8 cellular contexts compared by ENCODE assay signal in the genomic region with DNA sequence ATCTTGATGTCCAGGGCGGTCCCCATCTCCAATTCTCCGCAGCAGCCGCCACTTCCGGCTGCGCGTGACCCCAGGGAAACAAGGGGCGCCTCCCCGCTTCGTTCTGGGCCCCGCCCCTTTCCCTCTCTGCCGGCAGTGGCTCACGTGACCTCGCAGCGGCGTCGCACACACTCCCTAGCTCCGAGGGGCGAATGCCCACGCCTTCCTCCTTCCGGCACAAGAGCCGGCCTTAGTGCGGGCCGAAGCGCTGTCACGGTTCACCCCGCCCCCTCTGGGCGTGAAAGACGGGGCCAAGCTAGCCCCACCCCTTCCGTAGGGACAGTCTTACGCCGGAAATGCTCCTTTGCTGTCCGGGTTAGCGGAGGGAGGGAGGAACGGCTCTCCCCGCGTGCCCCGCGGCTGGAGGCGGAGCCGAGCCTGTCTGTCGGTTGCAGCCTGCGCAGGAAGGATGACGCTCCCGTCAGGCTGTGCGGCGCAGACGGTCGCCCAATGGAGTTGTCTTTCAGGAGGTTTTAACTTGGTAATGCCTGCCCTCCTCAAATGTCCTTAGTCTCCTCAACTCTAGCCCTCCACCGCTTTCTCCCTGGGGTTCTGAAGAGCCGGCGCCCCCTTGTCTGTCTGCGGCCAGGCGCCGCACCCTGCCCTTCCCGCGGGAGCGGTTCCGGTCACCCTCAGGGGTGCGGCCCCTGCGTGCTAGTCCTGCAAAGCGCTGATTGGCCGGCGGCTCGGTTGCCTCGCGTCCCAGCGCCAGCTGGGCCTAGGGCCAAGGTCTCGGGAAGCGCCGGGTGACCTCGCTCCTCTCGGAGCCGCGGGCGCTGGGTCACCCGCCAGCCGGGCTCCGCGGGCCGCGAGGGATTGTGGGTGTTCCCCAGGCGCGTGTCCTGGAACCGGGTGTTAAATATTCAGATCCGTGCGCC. TPM values are rescaled to one million over a fixed set of nuclear protein-coding genes. Genes with fewer than 3 reads are reported as not detected.
DNase-seq lines count a peak whose midpoint lies in the region; ATAC-seq, FAIRE-seq and TF ChIP-seq lines count a peak whose summit lies in the region.

A gene (minus strand): TSS at position 66 of the 917 bp plus-strand sequence. CDS start 40 bp downstream, at position 26.

- WGBS in HepG2 (ENCODE audit: low lambda C conversion rate): under 1% methylated on average over 43 of the region's 86 CpGs

- TSS peak; percentile 85 for BruUV-seq in HepG2 (replicated peaks; lab: Mats Ljungman, UMichigan)

- H3K9me3 ChIP-seq in HepG2 (ENCODE audit: low read length): no peaks in the 10 kb centered on the region

- ATAC-seq in GM19397 (IDR thresholded peaks at IDR 0.05; ENCODE audit: unreplicated experiment): peak; percentile 92
- ATAC-seq in HG03571 (IDR thresholded peaks at IDR 0.05; ENCODE audit: unreplicated experiment): peak; percentile 89
- ATAC-seq in HepG2: peak; percentile 91

- H3K27ac ChIP-seq in C4-2B: peak within 1 kb of the TSS; percentile 95
- peak within 1 kb of the TSS; percentile 97 for H3K27ac ChIP-seq in HepG2 (ENCODE audit: extremely low read length, insufficient read depth, low read length)

- DNase-seq in NCI-H82 (lab: John Stamatoyannopoulos, UW): peak; percentile 100
- peak; percentile 98 to 99 for DNase-seq in activated CD4-positive, alpha-beta T cell treated with anti-CD3 and anti-CD28 coated beads, Interleukin-2, amount 50 U/mL, for 48 hours
- DNase-seq in dermis microvascular lymphatic vessel endothelial cell (ENCODE audit: low read depth in 2 of 2): peak; percentile 99 to 100
- DNase-seq in HepG2 (ENCODE audit: low spot score): peak; percentile 97
- DNase-seq in stimulated activated CD4-positive, alpha-beta T cell treated with anti-CD3 and anti-CD28 coated beads, Interleukin-4, amount 100 ng/mL, for 1 hour: peak; percentile 97

- CTCF ChIA-PET in HepG2 (lab: Yijun Ruan, JAX; ENCODE audit: low intra/inter-chr PET ratio, low total read pairs): no interaction called here

- no peaks in the 10 kb centered on the region; a peak in 1 of 5 replicates for H3K36me3 ChIP-seq in HepG2 (replicated peaks in 1 of 2; ENCODE audit: control insufficient read depth in 1 of 2, insufficient read depth in 2 of 2, low read length in 2 of 2)

- peak within 1 kb of the TSS; percentile 91 for H3K4me2 ChIP-seq in HepG2 (ENCODE audit: low read depth, low read length)

- H2AFZ ChIP-seq in HepG2 (ENCODE audit: low read length): no peak within 1 kb of the TSS

- H3K9ac ChIP-seq in HepG2 (ENCODE audit: insufficient read depth, low read depth, low read length): peak within 1 kb of the TSS; percentile 79

- H3K27me3 ChIP-seq in HepG2 (ENCODE audit: control insufficient read depth in 1 of 2, insufficient read depth in 2 of 2, low read length in 2 of 2): no peaks in the 10 kb centered on the region

- intact Hi-C loops in HepG2 (cut with micrococcal nuclease; ENCODE audit: unreplicated experiment): loop anchor here (1.0 kb wide), 2 partner anchors 9 to 98 kb away; no protein-coding TSS in a partner anchor

- TF ChIP-seq EP300 in HepG2 (IDR thresholded peaks at IDR 0.05; ENCODE audit: low read depth in 2 of 2, low read length in 2 of 2) (no peak), HepG2 (CRISPR knock-in tag; IDR thresholded peaks at IDR 0.05; ENCODE audit: borderline replicate concordance) (no peak; the same call in 1 of the 2 replicates)

- peaks cover 41% of the 10 kb centered on the region for H3K4me1 ChIP-seq in HepG2 (ENCODE audit: insufficient read depth, low read length)

- H3K4me3 ChIP-seq in HepG2 (replicated peaks in 1 of 3; ENCODE audit: insufficient read depth in 1 of 3, low read depth in 2 of 3, low read length in 3 of 3): peak within 1 kb of the TSS; percentile 70 to 90 (median 88)

- POLR2A ChIA-PET in HepG2 (lab: Yijun Ruan, JAX): interaction anchor here (0.6 to 2.5 kb wide), 21 partner anchors 9 to 297 kb away, joined by 3 to 44 read pairs (median 5); a partner anchor contains a TSS

- TF ChIP-seq POLR2A in HepG2 (IDR thresholded peaks at IDR 0.05; ENCODE audit: insufficient read depth in 1 of 2, low read depth in 2 of 2, low read length in 2 of 2): peak; percentile 76 to 94

- no peaks in the 10 kb centered on the region for H4K20me1 ChIP-seq in HepG2 (ENCODE audit: insufficient read depth, low read length)

- peak; percentile 99 for FAIRE-seq in HepG2 (lab: Jason Lieb, UNC)

- TF ChIP-seq CTCF in C4-2B (conservative IDR thresholded peaks at IDR 0.05) (no peak), HepG2 (CRISPR knock-in tag; IDR thresholded peaks at IDR 0.05) (peak; percentile 2; the same call in 1 of the 2 replicates)

- 0 out of 2 replicates have a peak, but pooled peaks have one; percentile 8 for TF ChIP-seq RAD21 in HepG2 (CRISPR knock-in tag; IDR thresholded peaks at IDR 0.05)

- H3K79me2 ChIP-seq in HepG2 (ENCODE audit: insufficient read depth, low read length): peaks cover 36% of the 10 kb centered on the region

- in situ Hi-C loops in HepG2 (cut with HindIII; ENCODE audit: extremely low pct_ligation_motif_present, low pct_unique_long_range_greater_than_20kb): loop anchor here (5.0 kb wide), 1 partner anchor 100 kb away; a partner anchor contains a TSS

TF ChIP-seq in HepG2, 621 proteins besides CTCF, POLR2A, EP300 and RAD21 (continues in another document):
- TF ChIP-seq ZNF124 (CRISPR knock-in tag; IDR thresholded peaks at IDR 0.05): peak; percentile 77
- TF ChIP-seq, protein P1, sequence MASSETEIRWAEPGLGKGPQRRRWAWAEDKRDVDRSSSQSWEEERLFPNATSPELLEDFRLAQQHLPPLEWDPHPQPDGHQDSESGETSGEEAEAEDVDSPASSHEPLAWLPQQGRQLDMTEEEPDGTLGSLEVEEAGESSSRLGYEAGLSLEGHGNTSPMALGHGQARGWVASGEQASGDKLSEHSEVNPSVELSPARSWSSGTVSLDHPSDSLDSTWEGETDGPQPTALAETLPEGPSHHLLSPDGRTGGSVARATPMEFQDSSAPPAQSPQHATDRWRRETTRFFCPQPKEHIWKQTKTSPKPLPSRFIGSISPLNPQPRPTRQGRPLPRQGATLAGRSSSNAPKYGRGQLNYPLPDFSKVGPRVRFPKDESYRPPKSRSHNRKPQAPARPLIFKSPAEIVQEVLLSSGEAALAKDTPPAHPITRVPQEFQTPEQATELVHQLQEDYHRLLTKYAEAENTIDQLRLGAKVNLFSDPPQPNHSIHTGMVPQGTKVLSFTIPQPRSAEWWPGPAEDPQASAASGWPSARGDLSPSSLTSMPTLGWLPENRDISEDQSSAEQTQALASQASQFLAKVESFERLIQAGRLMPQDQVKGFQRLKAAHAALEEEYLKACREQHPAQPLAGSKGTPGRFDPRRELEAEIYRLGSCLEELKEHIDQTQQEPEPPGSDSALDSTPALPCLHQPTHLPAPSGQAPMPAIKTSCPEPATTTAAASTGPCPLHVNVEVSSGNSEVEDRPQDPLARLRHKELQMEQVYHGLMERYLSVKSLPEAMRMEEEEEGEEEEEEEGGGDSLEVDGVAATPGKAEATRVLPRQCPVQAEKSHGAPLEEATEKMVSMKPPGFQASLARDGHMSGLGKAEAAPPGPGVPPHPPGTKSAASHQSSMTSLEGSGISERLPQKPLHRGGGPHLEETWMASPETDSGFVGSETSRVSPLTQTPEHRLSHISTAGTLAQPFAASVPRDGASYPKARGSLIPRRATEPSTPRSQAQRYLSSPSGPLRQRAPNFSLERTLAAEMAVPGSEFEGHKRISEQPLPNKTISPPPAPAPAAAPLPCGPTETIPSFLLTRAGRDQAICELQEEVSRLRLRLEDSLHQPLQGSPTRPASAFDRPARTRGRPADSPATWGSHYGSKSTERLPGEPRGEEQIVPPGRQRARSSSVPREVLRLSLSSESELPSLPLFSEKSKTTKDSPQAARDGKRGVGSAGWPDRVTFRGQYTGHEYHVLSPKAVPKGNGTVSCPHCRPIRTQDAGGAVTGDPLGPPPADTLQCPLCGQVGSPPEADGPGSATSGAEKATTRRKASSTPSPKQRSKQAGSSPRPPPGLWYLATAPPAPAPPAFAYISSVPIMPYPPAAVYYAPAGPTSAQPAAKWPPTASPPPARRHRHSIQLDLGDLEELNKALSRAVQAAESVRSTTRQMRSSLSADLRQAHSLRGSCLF (CRISPR knock-in tag; IDR thresholded peaks at IDR 0.05; ENCODE audit: borderline replicate concordance): no peak
- TF ChIP-seq ZNF605 (CRISPR knock-in tag; IDR thresholded peaks at IDR 0.05): peak; percentile 91
- TF ChIP-seq ZNF883 (CRISPR knock-in tag; IDR thresholded peaks at IDR 0.05; ENCODE audit: not compliant biosample characterization): peak; percentile 62
- TF ChIP-seq STAG1 (CRISPR knock-in tag; IDR thresholded peaks at IDR 0.05): no peak
- TF ChIP-seq TBX2 (CRISPR knock-in tag; IDR thresholded peaks at IDR 0.05; ENCODE audit: borderline replicate concordance): peak; percentile 86; the same call in 1 of the 2 replicates
- TF ChIP-seq NFYB (CRISPR knock-in tag; IDR thresholded peaks at IDR 0.05): peak; percentile 78
- peak; percentile 4; the same call in 1 of the 2 replicates for TF ChIP-seq ZNF670 (CRISPR knock-in tag; IDR thresholded peaks at IDR 0.05; ENCODE audit: borderline replicate concordance)

RNA-seq across cellular contexts. Expression of the gene that starts here (rescaled TPM):
- total RNA-seq in dermis microvascular lymphatic vessel endothelial cell (68.4 and 85.7 TPM in 2 replicates), HepG2 (2016; rRNA removed; fragmentation: Illumina TruSeq; extraction: Trizol) (39.7 and 54.6 TPM in 2 replicates)
- 13.7 and 15.5 TPM in 2 replicates for total RNA-seq in HepG2 (2016; cell fraction: cytosol; rRNA removed; fragmentation: Illumina TruSeq; extraction: Trizol; ENCODE audit: low read depth)
- total RNA-seq in HepG2 (2016; cell fraction: insoluble cytoplasmic fraction; rRNA removed; fragmentation: Illumina TruSeq; extraction: Trizol): 42.0 and 53.2 TPM in 2 replicates
- 29.4 and 31.5 TPM in 2 replicates for total RNA-seq in HepG2 (2016; cell fraction: membrane; rRNA removed; fragmentation: Illumina TruSeq; extraction: Trizol)
- 24.9 and 25.4 TPM in 2 replicates for total RNA-seq in HepG2 (2016; cell fraction: nucleus; rRNA removed; fragmentation: Illumina TruSeq; extraction: Trizol)
- polyA plus RNA-seq in HepG2 (2011; rRNA removed): 30.3 and 33.0 TPM in 2 replicates
- 29.6 and 33.2 TPM in 2 replicates for polyA plus RNA-seq in HepG2 (2011; cell fraction: cytosol; rRNA removed)
- polyA plus RNA-seq in HepG2 (2011; cell fraction: nucleus; rRNA removed): 22.0 and 27.5 TPM in 2 replicates
- 26.9 and 29.8 TPM in 2 replicates for polyA plus RNA-seq in HepG2 (2012)
- polyA plus RNA-seq in HepG2 (2016; cell fraction: cytosol; fragmentation: Illumina TruSeq; extraction: Trizol; ENCODE audit: low read depth): 13.6 and 14.5 TPM in 2 replicates
- polyA plus RNA-seq in HepG2 (2016; cell fraction: insoluble cytoplasmic fraction; fragmentation: Illumina TruSeq; extraction: Trizol; ENCODE audit: low read depth): 50.1 and 51.4 TPM in 2 replicates
- polyA plus RNA-seq in HepG2 (2016; cell fraction: membrane; fragmentation: Illumina TruSeq; extraction: Trizol; ENCODE audit: low read depth): 23.9 and 24.7 TPM in 2 replicates
- polyA plus RNA-seq in HepG2 (2016; cell fraction: nucleus; fragmentation: Illumina TruSeq; extraction: Trizol; ENCODE audit: insufficient read depth, low read depth): 25.4 and 29.7 TPM in 2 replicates
- 23.9 and 31.1 TPM in 2 replicates for polyA minus RNA-seq in HepG2 (2011; rRNA and poly(A)+ RNA removed; ENCODE audit: low replicate concordance)
- 21.5 and 24.4 TPM in 2 replicates for polyA minus RNA-seq in HepG2 (2011; cell fraction: cytosol; rRNA and poly(A)+ RNA removed)
- 38.5 and 44.3 TPM in 2 replicates for polyA minus RNA-seq in HepG2 (2011; cell fraction: nucleus; rRNA and poly(A)+ RNA removed)

Comparison
In these comparisons a context has a peak if more than half of its experiments do, and no peak if none do; other contexts are left out.
1. Peak in every context shown above with its lines: DNase-seq, ATAC-seq, H3K4me3 ChIP-seq and H3K27ac ChIP-seq.